ENCODE assay signal across 18 cellular contexts in the genomic region with DNA sequence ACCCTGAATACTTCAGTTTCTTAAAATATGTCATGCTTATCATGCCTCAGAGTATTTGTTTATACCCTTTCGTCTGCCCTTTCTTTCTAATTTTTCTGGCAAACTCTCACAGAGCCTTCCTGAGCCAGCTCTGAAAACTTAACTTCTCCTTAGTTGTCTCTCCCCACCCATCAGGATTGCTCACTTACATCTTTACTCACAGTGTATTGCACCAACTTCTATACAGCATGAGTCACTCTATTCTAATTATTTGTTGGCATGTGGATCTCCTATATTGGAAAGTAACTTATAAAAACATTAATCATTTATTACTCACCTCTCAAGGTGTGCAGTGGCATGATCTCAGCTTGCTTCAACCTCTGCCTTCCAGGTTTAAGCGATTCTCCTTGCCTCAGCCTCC.
DNase-seq lines count a peak whose midpoint lies in the region; ATAC-seq and TF ChIP-seq lines count a peak whose summit lies in the region.
"Had no signal": no experiment of that assay in that cellular context is flagged by ENCODE, and none has a peak within 500 bp of the region (broad histone marks: within the 10 kb centered on the region; RNA-seq: fewer than 3 reads in every experiment).

No MANE protein-coding gene starts in this region.

- no peak overlapping the region for H2AFZ ChIP-seq in mesenchymal stem cell (ENCODE audit: low read depth, low read length)
- H2AFZ ChIP-seq: hepatocyte had no signal

- peak overlapping the region; percentile 5 for H3K27ac Mint-ChIP-seq in Calu3 (ENCODE audit: unreplicated experiment)
- H3K27ac Mint-ChIP-seq: activated naive CD8-positive, alpha-beta T cell treated with anti-CD3 and anti-CD28 coated beads, Interleukin-2, amount 10 ng/mL, durations not matched to agents 7 days and 5 days had no signal

- TF ChIP-seq CTCF in Calu3 (IDR thresholded peaks at IDR 0.05; ENCODE audit: unreplicated experiment) = no peak
- no peak for TF ChIP-seq CTCF in choroid plexus epithelial cell (conservative IDR thresholded peaks at IDR 0.05; ENCODE audit: low read depth, low read length)

- no peak overlapping the region for H2BK15ac ChIP-seq in mesenchymal stem cell (ENCODE audit: low read depth, poor library complexity, severe bottlenecking)

- H3K18ac ChIP-seq in mesenchymal stem cell (ENCODE audit: low read depth in 1 of 2, low read length in 2 of 2) = no peak overlapping the region

- no peaks in the 10 kb centered on the region for H3K36me3 ChIP-seq in mesenchymal stem cell (ENCODE audit: control insufficient read depth in 1 of 2, insufficient read depth in 2 of 2, low read depth in 1 of 2, low read length in 2 of 2)
- H3K36me3 ChIP-seq: pancreas, SJSA1, upper lobe of right lung had no signal

- H3K23ac ChIP-seq in mesenchymal stem cell (ENCODE audit: low read length in 2 of 2) = no peak overlapping the region

- H3K27me3 Mint-ChIP-seq in Calu3 (ENCODE audit: unreplicated experiment) = no peaks in the 10 kb centered on the region
- H3K27me3 Mint-ChIP-seq: activated naive CD8-positive, alpha-beta T cell treated with anti-CD3 and anti-CD28 coated beads, Interleukin-2, amount 10 ng/mL, durations not matched to agents 7 days and 5 days had no signal

- 51% methylated on average over 2 of the region's 2 CpGs for WGBS in mesenchymal stem cell

- BruUV-seq in Calu3 (replicated peaks; lab: Mats Ljungman, UMichigan) = no TSS peak

- CTCF ChIA-PET in Calu3 (lab: Charles Lee) = interaction anchor here (0.7 kb wide), 1 partner anchor 29 kb away, joined by 3 read pairs; no protein-coding TSS in a partner anchor

- H2AK5ac ChIP-seq in mesenchymal stem cell (ENCODE audit: low read length, severe bottlenecking) = no peak overlapping the region

- no peak overlapping the region for H3K14ac ChIP-seq in mesenchymal stem cell (ENCODE audit: low read length in 2 of 2)

- no peak overlapping the region for H3K27ac ChIP-seq in mesenchymal stem cell (ENCODE audit: low read length, poor library complexity, severe bottlenecking)
- H3K27ac ChIP-seq: hepatocyte, pancreas, SJSA1, upper lobe of right lung had no signal

- H3K4me3 ChIP-seq in choroid plexus epithelial cell (ENCODE audit: low read depth, low read length) = no peak overlapping the region
- peak overlapping the region in 1 of 2 experiments; percentile 42 for H3K4me3 ChIP-seq in mesenchymal stem cell (ENCODE audit: insufficient read depth in 1 of 2, low read depth in 1 of 2, low read length in 2 of 2)
- H3K4me3 ChIP-seq: hepatocyte, pancreas, SJSA1, upper lobe of right lung had no signal

- ATAC-seq in HG02973 (IDR thresholded peaks at IDR 0.05; ENCODE audit: unreplicated experiment) (no peak), GM21786 (IDR thresholded peaks at IDR 0.05; ENCODE audit: unreplicated experiment) (no peak)
- ATAC-seq: activated T-cell treated with anti-CD3 and anti-CD28 coated beads, Interleukin-2, amount 50 U/mL, for 4 hours had no signal

- H3K4me1 ChIP-seq in mesenchymal stem cell (ENCODE audit: control insufficient read depth, insufficient read depth, low read depth, low read length) = no peaks in the 10 kb centered on the region
- H3K4me1 ChIP-seq: pancreas, SJSA1, upper lobe of right lung had no signal

- H3K9me3 ChIP-seq in mesenchymal stem cell (ENCODE audit: control insufficient read depth, low read length) = no peaks in the 10 kb centered on the region
- H3K9me3 ChIP-seq: pancreas, SJSA1, upper lobe of right lung had no signal

- no peaks in the 10 kb centered on the region for H3K36me3 Mint-ChIP-seq in Calu3 (ENCODE audit: insufficient read depth, unreplicated experiment)
- H3K36me3 Mint-ChIP-seq: activated naive CD8-positive, alpha-beta T cell treated with anti-CD3 and anti-CD28 coated beads, Interleukin-2, amount 10 ng/mL, durations not matched to agents 7 days and 5 days had no signal

- H2BK12ac ChIP-seq in mesenchymal stem cell (ENCODE audit: low read length in 2 of 2) = no peak overlapping the region

- no peaks in the 10 kb centered on the region for H3K79me1 ChIP-seq in mesenchymal stem cell (replicated peaks; ENCODE audit: low read length, poor library complexity, severe bottlenecking)

- H3K4ac ChIP-seq in mesenchymal stem cell (ENCODE audit: low read depth in 1 of 2, low read length in 2 of 2) = no peak overlapping the region

- H2BK5ac ChIP-seq in mesenchymal stem cell (ENCODE audit: low read depth, low read length, poor library complexity, severe bottlenecking) = no peak overlapping the region

- H3K9me3 Mint-ChIP-seq in Calu3 (ENCODE audit: low read depth, unreplicated experiment) = no peaks in the 10 kb centered on the region
- H3K9me3 Mint-ChIP-seq: activated naive CD8-positive, alpha-beta T cell treated with anti-CD3 and anti-CD28 coated beads, Interleukin-2, amount 10 ng/mL, durations not matched to agents 7 days and 5 days; activated T-cell treated with anti-CD3 and anti-CD28 coated beads, Interleukin-2, amount 50 U/mL, for 4 hours had no signal

- no peak overlapping the region for H3K4me2 ChIP-seq in mesenchymal stem cell (ENCODE audit: low read length, poor library complexity, severe bottlenecking)
- H3K4me2 ChIP-seq: hepatocyte had no signal

- no peaks in the 10 kb centered on the region for H3K27me3 ChIP-seq in mesenchymal stem cell (ENCODE audit: control insufficient read depth in 1 of 2, insufficient read depth in 1 of 2, low read length in 2 of 2)
- H3K27me3 ChIP-seq: hepatocyte, pancreas, SJSA1, upper lobe of right lung had no signal

- intact Hi-C loops in Calu3 (cut with micrococcal nuclease; ENCODE audit: unreplicated experiment) = no loop called here

- peak overlapping the region; percentile 67 for H3K9ac ChIP-seq in mesenchymal stem cell (ENCODE audit: low read length)

- H3K4me3 Mint-ChIP-seq in Calu3 (ENCODE audit: low read depth, unreplicated experiment) = no peak overlapping the region
- H3K4me3 Mint-ChIP-seq: activated naive CD8-positive, alpha-beta T cell treated with anti-CD3 and anti-CD28 coated beads, Interleukin-2, amount 10 ng/mL, durations not matched to agents 7 days and 5 days; activated T-cell treated with anti-CD3 and anti-CD28 coated beads, Interleukin-2, amount 50 U/mL, for 4 hours had no signal

- H4K91ac ChIP-seq in mesenchymal stem cell (ENCODE audit: low read length) = no peak overlapping the region

- no peak overlapping the region for H2BK120ac ChIP-seq in mesenchymal stem cell (ENCODE audit: low read depth, low read length)

- peaks cover 14% of the 10 kb centered on the region for H3K4me1 Mint-ChIP-seq in Calu3 (ENCODE audit: low read depth, unreplicated experiment)
- H3K4me1 Mint-ChIP-seq: activated naive CD8-positive, alpha-beta T cell treated with anti-CD3 and anti-CD28 coated beads, Interleukin-2, amount 10 ng/mL, durations not matched to agents 7 days and 5 days had no signal

- peak; percentile 4 for DNase-seq in Calu3
- peak; percentile 58 for DNase-seq in NCI-H69 (lab: John Stamatoyannopoulos, UW)
- DNase-seq in choroid plexus epithelial cell (ENCODE audit: low read depth) = peak; percentile 12
- no peak for DNase-seq in mesenchymal stem cell
- DNase-seq in NCI-H2029 (lab: John Stamatoyannopoulos, UW) = no peak
- no peak for DNase-seq in activated CD8-positive, alpha-beta memory T cell treated with anti-CD3 and anti-CD28 coated beads, Interleukin-2, amount 50 U/mL, for 48 hours
- DNase-seq: activated naive CD8-positive, alpha-beta T cell treated with anti-CD3 and anti-CD28 coated beads, Interleukin-2, amount 10 ng/mL, durations not matched to agents 7 days and 5 days; activated T-cell treated with anti-CD3 and anti-CD28 coated beads, Interleukin-2, amount 50 U/mL, for 4 hours; KG1; left cardiac atrium; NCI-H1417 treated with DMSO at 0.1 percent for 48 hours; pancreas; stimulated activated naive CD4-positive, alpha-beta T cell treated with Interleukin-2 at 50 U/mL for 16 hours; upper lobe of right lung had no signal

- no peak overlapping the region for H4K8ac ChIP-seq in mesenchymal stem cell (ENCODE audit: low read length)

Comparison
In these comparisons a context has a peak if more than half of its experiments do, and no peak if none do; other contexts are left out.
1. DNase-seq: peak in Calu3 (single experiment), NCI-H69 (single experiment) and choroid plexus epithelial cell (single experiment); none in mesenchymal stem cell (single experiment), NCI-H2029 (single experiment) and activated CD8-positive, alpha-beta memory T cell treated with anti-CD3 and anti-CD28 coated beads, Interleukin-2, amount 50 U/mL, for 48 hours (single experiment).